In the genomic region with DNA sequence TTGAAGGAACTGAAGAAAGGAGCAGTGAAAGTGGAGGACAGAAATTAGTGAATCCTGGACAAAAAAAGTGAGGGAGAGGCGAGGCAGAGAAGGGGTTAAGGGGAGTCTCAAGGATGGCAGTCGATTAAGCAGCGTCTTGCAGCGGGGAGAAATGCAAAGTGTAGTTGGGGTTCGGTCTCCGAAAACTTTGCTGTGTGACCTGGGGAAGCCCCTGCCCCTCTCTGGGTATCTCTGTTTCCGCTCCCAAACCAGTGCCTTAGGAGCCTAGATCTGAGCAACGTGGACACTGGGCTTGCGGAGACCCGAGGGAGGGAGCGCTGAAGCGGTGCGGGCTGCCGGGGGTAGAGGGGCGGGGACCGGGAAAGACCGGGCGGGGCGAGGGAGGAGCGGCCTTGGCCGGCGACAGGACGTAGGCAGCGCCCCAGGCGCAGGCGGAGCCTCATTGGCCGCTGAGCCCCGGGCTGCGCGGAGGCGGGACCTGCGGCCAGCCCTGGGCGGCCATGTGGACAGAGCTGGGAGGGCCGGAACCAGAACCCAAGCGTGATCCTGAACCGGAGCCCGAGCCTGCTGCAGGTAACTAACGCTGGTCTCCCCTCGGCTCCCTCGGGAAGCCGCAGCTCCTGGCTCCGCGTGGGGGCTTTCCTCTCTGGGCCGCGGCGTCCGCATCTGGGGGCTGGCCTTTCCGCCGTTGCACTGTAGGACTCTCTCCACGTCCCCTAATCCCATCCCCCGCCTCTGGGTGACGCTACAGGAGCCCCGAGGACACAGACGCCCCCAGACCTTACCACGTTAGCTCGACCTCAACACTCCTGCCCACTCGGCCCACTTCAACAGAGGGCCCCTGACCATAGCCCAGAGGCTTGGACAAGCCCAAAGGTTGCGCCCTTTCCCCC, we compare ENCODE assay signal across 1 cellular context.
TF ChIP-seq lines count a peak whose summit lies in the region.

A gene (plus strand): TSS at position 468 of the 893 bp plus-strand sequence. CDS start 3,047 bp downstream, outside the sequence.

TF ChIP-seq in HepG2, 621 proteins besides CTCF, POLR2A, EP300 and RAD21 (continued from another document and continues in another):
- TF ChIP-seq, protein P1, sequence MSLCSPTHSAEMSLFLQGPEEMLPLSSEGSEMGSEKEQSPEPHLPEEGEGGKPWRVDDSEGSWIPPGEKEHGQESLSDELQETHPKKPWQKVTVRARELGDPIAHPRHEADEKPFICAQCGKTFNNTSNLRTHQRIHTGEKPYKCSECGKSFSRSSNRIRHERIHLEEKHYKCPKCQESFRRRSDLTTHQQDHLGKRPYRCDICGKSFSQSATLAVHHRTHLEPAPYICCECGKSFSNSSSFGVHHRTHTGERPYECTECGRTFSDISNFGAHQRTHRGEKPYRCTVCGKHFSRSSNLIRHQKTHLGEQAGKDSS (CRISPR knock-in tag; IDR thresholded peaks at IDR 0.05; ENCODE audit: borderline replicate concordance, low read depth): peak; percentile 81; the same call in 1 of the 2 replicates
- TF ChIP-seq NCOA1 (CRISPR knock-in tag; IDR thresholded peaks at IDR 0.05): no peak
- peak; percentile 90 for TF ChIP-seq ZNF652 (CRISPR knock-in tag; IDR thresholded peaks at IDR 0.05; ENCODE audit: borderline replicate concordance, low read depth)
- no peak for TF ChIP-seq HOXA9 (CRISPR knock-in tag; IDR thresholded peaks at IDR 0.05; ENCODE audit: borderline replicate concordance)
- peak; percentile 78 for TF ChIP-seq ARNTL (CRISPR knock-in tag; IDR thresholded peaks at IDR 0.05)
- no peak for TF ChIP-seq MIER2 (CRISPR knock-in tag; IDR thresholded peaks at IDR 0.05)
- TF ChIP-seq SP140L (CRISPR knock-in tag; IDR thresholded peaks at IDR 0.05; ENCODE audit: borderline replicate concordance): no peak
- no peak for TF ChIP-seq EHMT2 (IDR thresholded peaks at IDR 0.05; ENCODE audit: borderline replicate concordance, low read depth, low read length)
- no peak for TF ChIP-seq SIX1 (CRISPR knock-in tag; IDR thresholded peaks at IDR 0.05; ENCODE audit: borderline replicate concordance)
- no peak for TF ChIP-seq HNF4A (CRISPR knock-in tag; IDR thresholded peaks at IDR 0.05)
- TF ChIP-seq ZNF674 (CRISPR knock-in tag; IDR thresholded peaks at IDR 0.05; ENCODE audit: low read depth): no peak
- peak; percentile 91 for TF ChIP-seq HIVEP1 (CRISPR knock-in tag; IDR thresholded peaks at IDR 0.05)
- TF ChIP-seq AHR (CRISPR knock-in tag; IDR thresholded peaks at IDR 0.05): 0 out of 2 replicates have a peak, but pooled peaks have one; percentile 73
- TF ChIP-seq, protein P2, sequence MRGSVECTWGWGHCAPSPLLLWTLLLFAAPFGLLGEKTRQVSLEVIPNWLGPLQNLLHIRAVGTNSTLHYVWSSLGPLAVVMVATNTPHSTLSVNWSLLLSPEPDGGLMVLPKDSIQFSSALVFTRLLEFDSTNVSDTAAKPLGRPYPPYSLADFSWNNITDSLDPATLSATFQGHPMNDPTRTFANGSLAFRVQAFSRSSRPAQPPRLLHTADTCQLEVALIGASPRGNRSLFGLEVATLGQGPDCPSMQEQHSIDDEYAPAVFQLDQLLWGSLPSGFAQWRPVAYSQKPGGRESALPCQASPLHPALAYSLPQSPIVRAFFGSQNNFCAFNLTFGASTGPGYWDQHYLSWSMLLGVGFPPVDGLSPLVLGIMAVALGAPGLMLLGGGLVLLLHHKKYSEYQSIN (CRISPR knock-in tag; IDR thresholded peaks at IDR 0.05; ENCODE audit: borderline replicate concordance): no peak
- no peak for TF ChIP-seq ADNP (CRISPR knock-in tag; IDR thresholded peaks at IDR 0.05)
- TF ChIP-seq NAIF1 (CRISPR knock-in tag; IDR thresholded peaks at IDR 0.05; ENCODE audit: borderline replicate concordance): 0 out of 2 replicates have a peak, but pooled peaks have one; percentile 47
- TF ChIP-seq, protein P3, sequence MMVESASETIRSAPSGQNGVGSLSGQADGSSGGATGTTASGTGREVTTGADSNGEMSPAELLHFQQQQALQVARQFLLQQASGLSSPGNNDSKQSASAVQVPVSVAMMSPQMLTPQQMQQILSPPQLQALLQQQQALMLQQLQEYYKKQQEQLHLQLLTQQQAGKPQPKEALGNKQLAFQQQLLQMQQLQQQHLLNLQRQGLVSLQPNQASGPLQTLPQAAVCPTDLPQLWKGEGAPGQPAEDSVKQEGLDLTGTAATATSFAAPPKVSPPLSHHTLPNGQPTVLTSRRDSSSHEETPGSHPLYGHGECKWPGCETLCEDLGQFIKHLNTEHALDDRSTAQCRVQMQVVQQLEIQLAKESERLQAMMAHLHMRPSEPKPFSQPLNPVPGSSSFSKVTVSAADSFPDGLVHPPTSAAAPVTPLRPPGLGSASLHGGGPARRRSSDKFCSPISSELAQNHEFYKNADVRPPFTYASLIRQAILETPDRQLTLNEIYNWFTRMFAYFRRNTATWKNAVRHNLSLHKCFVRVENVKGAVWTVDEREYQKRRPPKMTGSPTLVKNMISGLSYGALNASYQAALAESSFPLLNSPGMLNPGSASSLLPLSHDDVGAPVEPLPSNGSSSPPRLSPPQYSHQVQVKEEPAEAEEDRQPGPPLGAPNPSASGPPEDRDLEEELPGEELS (CRISPR knock-in tag; IDR thresholded peaks at IDR 0.05): peak; percentile 62; the same call in 1 of the 2 replicates
- TF ChIP-seq KLF13 (CRISPR knock-in tag; IDR thresholded peaks at IDR 0.05): no peak
- TF ChIP-seq JARID2 (CRISPR knock-in tag; IDR thresholded peaks at IDR 0.05; ENCODE audit: insufficient replicate concordance): no peak
- TF ChIP-seq SNAI1 (CRISPR knock-in tag; IDR thresholded peaks at IDR 0.05; ENCODE audit: borderline replicate concordance): peak; percentile 40; the same call in 1 of the 2 replicates
- TF ChIP-seq SAP130 (CRISPR knock-in tag; IDR thresholded peaks at IDR 0.05; ENCODE audit: low read depth): peak; percentile 90
- peak; percentile 70; the same call in 1 of the 2 replicates for TF ChIP-seq SP4 (CRISPR knock-in tag; IDR thresholded peaks at IDR 0.05)
- TF ChIP-seq ZNF33A (CRISPR knock-in tag; IDR thresholded peaks at IDR 0.05; ENCODE audit: borderline replicate concordance): no peak
- TF ChIP-seq, protein P4, sequence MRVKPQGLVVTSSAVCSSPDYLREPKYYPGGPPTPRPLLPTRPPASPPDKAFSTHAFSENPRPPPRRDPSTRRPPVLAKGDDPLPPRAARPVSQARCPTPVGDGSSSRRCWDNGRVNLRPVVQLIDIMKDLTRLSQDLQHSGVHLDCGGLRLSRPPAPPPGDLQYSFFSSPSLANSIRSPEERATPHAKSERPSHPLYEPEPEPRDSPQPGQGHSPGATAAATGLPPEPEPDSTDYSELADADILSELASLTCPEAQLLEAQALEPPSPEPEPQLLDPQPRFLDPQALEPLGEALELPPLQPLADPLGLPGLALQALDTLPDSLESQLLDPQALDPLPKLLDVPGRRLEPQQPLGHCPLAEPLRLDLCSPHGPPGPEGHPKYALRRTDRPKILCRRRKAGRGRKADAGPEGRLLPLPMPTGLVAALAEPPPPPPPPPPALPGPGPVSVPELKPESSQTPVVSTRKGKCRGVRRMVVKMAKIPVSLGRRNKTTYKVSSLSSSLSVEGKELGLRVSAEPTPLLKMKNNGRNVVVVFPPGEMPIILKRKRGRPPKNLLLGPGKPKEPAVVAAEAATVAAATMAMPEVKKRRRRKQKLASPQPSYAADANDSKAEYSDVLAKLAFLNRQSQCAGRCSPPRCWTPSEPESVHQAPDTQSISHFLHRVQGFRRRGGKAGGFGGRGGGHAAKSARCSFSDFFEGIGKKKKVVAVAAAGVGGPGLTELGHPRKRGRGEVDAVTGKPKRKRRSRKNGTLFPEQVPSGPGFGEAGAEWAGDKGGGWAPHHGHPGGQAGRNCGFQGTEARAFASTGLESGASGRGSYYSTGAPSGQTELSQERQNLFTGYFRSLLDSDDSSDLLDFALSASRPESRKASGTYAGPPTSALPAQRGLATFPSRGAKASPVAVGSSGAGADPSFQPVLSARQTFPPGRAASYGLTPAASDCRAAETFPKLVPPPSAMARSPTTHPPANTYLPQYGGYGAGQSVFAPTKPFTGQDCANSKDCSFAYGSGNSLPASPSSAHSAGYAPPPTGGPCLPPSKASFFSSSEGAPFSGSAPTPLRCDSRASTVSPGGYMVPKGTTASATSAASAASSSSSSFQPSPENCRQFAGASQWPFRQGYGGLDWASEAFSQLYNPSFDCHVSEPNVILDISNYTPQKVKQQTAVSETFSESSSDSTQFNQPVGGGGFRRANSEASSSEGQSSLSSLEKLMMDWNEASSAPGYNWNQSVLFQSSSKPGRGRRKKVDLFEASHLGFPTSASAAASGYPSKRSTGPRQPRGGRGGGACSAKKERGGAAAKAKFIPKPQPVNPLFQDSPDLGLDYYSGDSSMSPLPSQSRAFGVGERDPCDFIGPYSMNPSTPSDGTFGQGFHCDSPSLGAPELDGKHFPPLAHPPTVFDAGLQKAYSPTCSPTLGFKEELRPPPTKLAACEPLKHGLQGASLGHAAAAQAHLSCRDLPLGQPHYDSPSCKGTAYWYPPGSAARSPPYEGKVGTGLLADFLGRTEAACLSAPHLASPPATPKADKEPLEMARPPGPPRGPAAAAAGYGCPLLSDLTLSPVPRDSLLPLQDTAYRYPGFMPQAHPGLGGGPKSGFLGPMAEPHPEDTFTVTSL (CRISPR knock-in tag; IDR thresholded peaks at IDR 0.05; ENCODE audit: borderline replicate concordance): no peak
- TF ChIP-seq, protein P5, sequence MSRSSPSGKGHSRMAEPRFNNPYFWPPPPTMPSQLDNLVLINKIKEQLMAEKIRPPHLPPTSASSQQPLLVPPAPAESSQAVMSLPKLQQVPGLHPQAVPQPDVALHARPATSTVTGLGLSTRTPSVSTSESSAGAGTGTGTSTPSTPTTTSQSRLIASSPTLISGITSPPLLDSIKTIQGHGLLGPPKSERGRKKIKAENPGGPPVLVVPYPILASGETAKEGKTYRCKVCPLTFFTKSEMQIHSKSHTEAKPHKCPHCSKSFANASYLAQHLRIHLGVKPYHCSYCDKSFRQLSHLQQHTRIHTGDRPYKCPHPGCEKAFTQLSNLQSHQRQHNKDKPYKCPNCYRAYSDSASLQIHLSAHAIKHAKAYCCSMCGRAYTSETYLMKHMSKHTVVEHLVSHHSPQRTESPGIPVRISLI (CRISPR knock-in tag; IDR thresholded peaks at IDR 0.05; ENCODE audit: borderline replicate concordance): no peak
- TF ChIP-seq, protein P6, sequence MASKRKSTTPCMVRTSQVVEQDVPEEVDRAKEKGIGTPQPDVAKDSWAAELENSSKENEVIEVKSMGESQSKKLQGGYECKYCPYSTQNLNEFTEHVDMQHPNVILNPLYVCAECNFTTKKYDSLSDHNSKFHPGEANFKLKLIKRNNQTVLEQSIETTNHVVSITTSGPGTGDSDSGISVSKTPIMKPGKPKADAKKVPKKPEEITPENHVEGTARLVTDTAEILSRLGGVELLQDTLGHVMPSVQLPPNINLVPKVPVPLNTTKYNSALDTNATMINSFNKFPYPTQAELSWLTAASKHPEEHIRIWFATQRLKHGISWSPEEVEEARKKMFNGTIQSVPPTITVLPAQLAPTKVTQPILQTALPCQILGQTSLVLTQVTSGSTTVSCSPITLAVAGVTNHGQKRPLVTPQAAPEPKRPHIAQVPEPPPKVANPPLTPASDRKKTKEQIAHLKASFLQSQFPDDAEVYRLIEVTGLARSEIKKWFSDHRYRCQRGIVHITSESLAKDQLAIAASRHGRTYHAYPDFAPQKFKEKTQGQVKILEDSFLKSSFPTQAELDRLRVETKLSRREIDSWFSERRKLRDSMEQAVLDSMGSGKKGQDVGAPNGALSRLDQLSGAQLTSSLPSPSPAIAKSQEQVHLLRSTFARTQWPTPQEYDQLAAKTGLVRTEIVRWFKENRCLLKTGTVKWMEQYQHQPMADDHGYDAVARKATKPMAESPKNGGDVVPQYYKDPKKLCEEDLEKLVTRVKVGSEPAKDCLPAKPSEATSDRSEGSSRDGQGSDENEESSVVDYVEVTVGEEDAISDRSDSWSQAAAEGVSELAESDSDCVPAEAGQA (IDR thresholded peaks at IDR 0.05; ENCODE audit: low read depth): no peak; the same call in 1 of the 2 replicates
- TF ChIP-seq, protein P6 (CRISPR knock-in tag; IDR thresholded peaks at IDR 0.05; ENCODE audit: borderline replicate concordance): 0 out of 2 replicates have a peak, but pooled peaks have one; percentile 86
- no peak for TF ChIP-seq IKZF1 (IDR thresholded peaks at IDR 0.05)
- TF ChIP-seq ZNF205 (CRISPR knock-in tag; IDR thresholded peaks at IDR 0.05): peak; percentile 28; the same call in 1 of the 2 replicates
- peak; percentile 73 for TF ChIP-seq NFYC (CRISPR knock-in tag; IDR thresholded peaks at IDR 0.05)
- TF ChIP-seq, protein P7, sequence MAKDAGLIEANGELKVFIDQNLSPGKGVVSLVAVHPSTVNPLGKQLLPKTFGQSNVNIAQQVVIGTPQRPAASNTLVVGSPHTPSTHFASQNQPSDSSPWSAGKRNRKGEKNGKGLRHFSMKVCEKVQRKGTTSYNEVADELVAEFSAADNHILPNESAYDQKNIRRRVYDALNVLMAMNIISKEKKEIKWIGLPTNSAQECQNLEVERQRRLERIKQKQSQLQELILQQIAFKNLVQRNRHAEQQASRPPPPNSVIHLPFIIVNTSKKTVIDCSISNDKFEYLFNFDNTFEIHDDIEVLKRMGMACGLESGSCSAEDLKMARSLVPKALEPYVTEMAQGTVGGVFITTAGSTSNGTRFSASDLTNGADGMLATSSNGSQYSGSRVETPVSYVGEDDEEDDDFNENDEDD (CRISPR knock-in tag; IDR thresholded peaks at IDR 0.05; ENCODE audit: borderline replicate concordance): peak; percentile 73; the same call in 1 of the 2 replicates
- TF ChIP-seq CHD2 (IDR thresholded peaks at IDR 0.05; ENCODE audit: low read depth, low read length): 0 out of 2 replicates have a peak, but pooled peaks have one; percentile 28
- no peak for TF ChIP-seq LCORL (IDR thresholded peaks at IDR 0.05)
- peak; percentile 59; the same call in 1 of the 2 replicates for TF ChIP-seq LCORL (CRISPR knock-in tag; IDR thresholded peaks at IDR 0.05)
- TF ChIP-seq, protein P8, sequence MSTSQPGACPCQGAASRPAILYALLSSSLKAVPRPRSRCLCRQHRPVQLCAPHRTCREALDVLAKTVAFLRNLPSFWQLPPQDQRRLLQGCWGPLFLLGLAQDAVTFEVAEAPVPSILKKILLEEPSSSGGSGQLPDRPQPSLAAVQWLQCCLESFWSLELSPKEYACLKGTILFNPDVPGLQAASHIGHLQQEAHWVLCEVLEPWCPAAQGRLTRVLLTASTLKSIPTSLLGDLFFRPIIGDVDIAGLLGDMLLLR (CRISPR knock-in tag; IDR thresholded peaks at IDR 0.05): peak; percentile 95
